ENCODE assay signal across 8 cellular contexts in genomic region chr16:58198022-58198683, GRCh38. TPM values are rescaled to one million over a fixed set of nuclear protein-coding genes. Genes with fewer than 3 reads are reported as not detected.
A peak's percentile ranks its signal among the peaks of the same experiment; 100 is the strongest.
DNase-seq lines count a peak whose midpoint lies in the region; ATAC-seq and TF ChIP-seq lines count a peak whose summit lies in the region.

Gene CSNK2A2, minus strand, starts transcription at chr16:58198106. Its CDS starts 370 bp downstream, at chr16:58197736.

- 2 to 4% methylated on average over 17 to 26 of the region's 52 CpGs for WGBS in testis, 2 donors

- TF ChIP-seq POLR2A in testis (IDR thresholded peaks at IDR 0.05): no peak

- ATAC-seq in GM21723 (IDR thresholded peaks at IDR 0.05; ENCODE audit: unreplicated experiment) (peak; percentile 87), SK-N-SH treated with all-trans-retinoic acid at 6 μM for 48 hours (peak; percentile 90)

- peaks cover 9% of the 10 kb centered on the region for H3K36me3 Mint-ChIP-seq in activated naive CD4-positive, alpha-beta T cell treated with anti-CD3 and anti-CD28 coated beads, Interleukin-2, amount 50 U/mL, for 24 hours
- peaks cover 22% of the 10 kb centered on the region for H3K36me3 Mint-ChIP-seq in osteocyte (ENCODE audit: unreplicated experiment)

- no peaks in the 10 kb centered on the region for H4K20me1 ChIP-seq in KMS-11 (ENCODE audit: insufficient read depth)

- TF ChIP-seq CTCF in KMS-11 (conservative IDR thresholded peaks at IDR 0.05; ENCODE audit: low read depth, low read length): no peak
- TF ChIP-seq CTCF in osteocyte (IDR thresholded peaks at IDR 0.05): peak; percentile 44
- TF ChIP-seq CTCF in testis (IDR thresholded peaks at IDR 0.05): peak in 2 of 3 experiments; percentile 8 to 61

- H3K4me2 ChIP-seq in KMS-11: peak within 1 kb of the TSS; percentile 93

- H3K27me3 ChIP-seq in KMS-11 (ENCODE audit: insufficient read depth, low read depth) (no peaks in the 10 kb centered on the region), testis (no peaks in the 10 kb centered on the region)

- H2AFZ ChIP-seq in KMS-11 (ENCODE audit: low read depth): peak within 1 kb of the TSS; percentile 94

- DNase-seq in Daoy (ENCODE audit: low read depth) (peak; percentile 73), glomerular endothelial cell (ENCODE audit: extremely low read depth, low read depth, low spot score) (no peak), osteocyte (ENCODE audit: extremely low spot score, unreplicated experiment) (peak; percentile 88), testis (peak; percentile 78)

- peak within 1 kb of the TSS; percentile 94 for H3K4me3 Mint-ChIP-seq in activated naive CD4-positive, alpha-beta T cell treated with anti-CD3 and anti-CD28 coated beads, Interleukin-2, amount 50 U/mL, for 24 hours
- H3K4me3 Mint-ChIP-seq in osteocyte (ENCODE audit: unreplicated experiment): peak within 1 kb of the TSS; percentile 84

- H3K9ac ChIP-seq in KMS-11: peak within 1 kb of the TSS; percentile 68; the same call in 1 of the 2 replicates

- H3K4me1 Mint-ChIP-seq in activated naive CD4-positive, alpha-beta T cell treated with anti-CD3 and anti-CD28 coated beads, Interleukin-2, amount 50 U/mL, for 24 hours: peaks cover 49% of the 10 kb centered on the region
- peaks cover 23% of the 10 kb centered on the region for H3K4me1 Mint-ChIP-seq in osteocyte (ENCODE audit: unreplicated experiment)

- H3K9me3 ChIP-seq in testis: no peaks in the 10 kb centered on the region

- no peak within 1 kb of the TSS for H3K27ac ChIP-seq in KMS-11
- peak within 1 kb of the TSS in 1 of 2 donors; percentile 28 for H3K27ac ChIP-seq in testis

- H3K27me3 Mint-ChIP-seq in activated naive CD4-positive, alpha-beta T cell treated with anti-CD3 and anti-CD28 coated beads, Interleukin-2, amount 50 U/mL, for 24 hours: peaks cover 7% of the 10 kb centered on the region
- peaks cover 26% of the 10 kb centered on the region for H3K27me3 Mint-ChIP-seq in osteocyte (ENCODE audit: unreplicated experiment)

- H3K36me3 ChIP-seq in KMS-11 (ENCODE audit: insufficient read depth) (peaks cover 8% of the 10 kb centered on the region; the same call in 1 of the 2 replicates), testis (ENCODE audit: low read depth, missing control alignments) (no peaks in the 10 kb centered on the region)

- H3K4me1 ChIP-seq in KMS-11 (ENCODE audit: low read depth, poor library complexity, severe bottlenecking): peaks cover 20% of the 10 kb centered on the region
- H3K4me1 ChIP-seq in testis: peaks cover 10% of the 10 kb centered on the region

- intact Hi-C loops in testis (cut with DNase I; ENCODE audit: low total_unique reads): no loop called here

- peaks cover 24% of the 10 kb centered on the region for H3K79me2 ChIP-seq in KMS-11 (ENCODE audit: insufficient read depth, low read depth)

- no peaks in the 10 kb centered on the region for H3K9me3 Mint-ChIP-seq in activated naive CD4-positive, alpha-beta T cell treated with anti-CD3 and anti-CD28 coated beads, Interleukin-2, amount 50 U/mL, for 24 hours
- no peaks in the 10 kb centered on the region for H3K9me3 Mint-ChIP-seq in osteocyte (ENCODE audit: unreplicated experiment)

- H3K4me3 ChIP-seq in KMS-11 (IDR thresholded peaks at IDR 0.05; ENCODE audit: insufficient read depth, low read depth, low read length) (no peak within 1 kb of the TSS), testis (peak within 1 kb of the TSS; percentile 76)

- H3K27ac Mint-ChIP-seq in activated naive CD4-positive, alpha-beta T cell treated with anti-CD3 and anti-CD28 coated beads, Interleukin-2, amount 50 U/mL, for 24 hours: peak within 1 kb of the TSS; percentile 91
- peak within 1 kb of the TSS; percentile 81 for H3K27ac Mint-ChIP-seq in osteocyte (ENCODE audit: unreplicated experiment)

TF ChIP-seq in SK-N-SH treated with all-trans-retinoic acid at 6 μM for 48 hours, 23 proteins besides CTCF, POLR2A, EP300 and RAD21 (continues in another document):
- TF ChIP-seq RARB (CRISPR knock-in tag; IDR thresholded peaks at IDR 0.05) (no peak), ZFP3 (CRISPR knock-in tag; IDR thresholded peaks at IDR 0.05) (no peak), TOX (CRISPR knock-in tag; IDR thresholded peaks at IDR 0.05; ENCODE audit: borderline replicate concordance) (no peak), ZNF565 (CRISPR knock-in tag; conservative IDR thresholded peaks at IDR 0.05; ENCODE audit: low read depth) (no peak), OSR1 (CRISPR knock-in tag; IDR thresholded peaks at IDR 0.05) (no peak), CREB5 (CRISPR knock-in tag; IDR thresholded peaks at IDR 0.05; ENCODE audit: low read depth) (no peak), ZNF8 (CRISPR knock-in tag; IDR thresholded peaks at IDR 0.05) (no peak), ZFP30 (CRISPR knock-in tag; IDR thresholded peaks at IDR 0.05) (no peak), ISL1 (CRISPR knock-in tag; IDR thresholded peaks at IDR 0.05) (no peak), PATZ1 (CRISPR knock-in tag; IDR thresholded peaks at IDR 0.05; ENCODE audit: borderline replicate concordance) (no peak), GLIS3 (CRISPR knock-in tag; IDR thresholded peaks at IDR 0.05) (no peak), BACH2 (CRISPR knock-in tag; IDR thresholded peaks at IDR 0.05; ENCODE audit: borderline replicate concordance) (no peak), PPARA (CRISPR knock-in tag; IDR thresholded peaks at IDR 0.05; ENCODE audit: borderline replicate concordance) (no peak), TSHZ2 (CRISPR knock-in tag; IDR thresholded peaks at IDR 0.05) (no peak), SNAI2 (CRISPR knock-in tag; IDR thresholded peaks at IDR 0.05) (no peak), POU6F1 (CRISPR knock-in tag; IDR thresholded peaks at IDR 0.05; ENCODE audit: borderline replicate concordance, low read depth) (no peak), CSDC2 (CRISPR knock-in tag; IDR thresholded peaks at IDR 0.05) (no peak)

RNA-seq across cellular contexts. Expression of gene CSNK2A2, which starts in this region (rescaled TPM):
- total RNA-seq in Daoy (2014; rRNA removed; shearing (Covaris generic)): 16.1 and 17.8 TPM in 2 replicates
- 50.7 and 68.8 TPM in 2 replicates for total RNA-seq in glomerular endothelial cell
- 77.9 and 79.3 TPM in 2 replicates for total RNA-seq in osteocyte
- 100 to 1,000 TPM; 101 to 119 TPM for total RNA-seq in testis
- polyA plus RNA-seq in testis (ENCODE audit: insufficient read depth, low read depth, low replicate concordance): 299 TPM
